Comparison of ENCODE assay signal across 8 cellular contexts in the genomic region with DNA sequence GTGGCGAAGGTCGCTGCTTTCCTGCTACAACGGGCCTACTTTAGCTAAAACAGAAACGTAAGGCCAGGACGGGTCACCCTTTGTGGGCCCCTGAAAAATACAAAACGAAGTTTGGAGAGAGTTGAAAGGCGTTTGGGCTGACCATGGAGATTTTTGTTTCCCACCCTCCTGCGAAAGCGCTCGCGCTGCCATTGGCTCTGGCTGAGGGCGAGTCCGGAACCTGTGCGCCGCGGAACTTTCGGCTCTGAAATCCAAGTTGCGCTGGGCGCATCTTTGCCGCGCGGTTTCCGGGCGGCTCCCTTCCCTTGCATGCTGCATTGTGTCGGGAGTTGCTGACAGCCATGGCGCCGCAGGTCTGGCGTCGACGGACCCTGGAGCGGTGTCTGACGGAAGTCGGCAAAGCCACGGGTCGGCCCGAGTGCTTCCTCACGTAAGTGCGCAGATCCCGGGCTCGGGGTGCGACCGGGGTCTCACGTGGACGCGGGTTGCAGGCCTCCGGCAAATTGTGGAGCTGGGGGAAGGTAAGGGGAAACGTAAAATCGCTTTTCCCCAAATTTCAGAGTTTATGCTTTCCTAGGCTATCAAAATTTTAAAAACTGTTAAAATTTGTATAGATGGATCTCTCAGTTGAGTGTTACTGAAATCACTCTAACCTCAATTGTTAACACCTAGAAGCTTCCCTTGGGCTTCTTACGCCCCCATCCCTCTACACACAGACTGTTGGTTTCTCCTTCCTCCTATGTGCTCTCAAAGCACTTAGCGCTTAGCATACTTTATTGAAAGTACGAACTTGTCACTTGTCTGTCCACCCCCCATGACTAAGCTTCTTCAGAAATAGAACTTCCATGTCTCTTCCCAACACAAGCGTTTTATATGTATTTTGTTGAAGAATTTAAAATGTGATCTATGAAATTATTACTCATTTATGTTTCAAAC. TPM values are rescaled to one million over a fixed set of nuclear protein-coding genes. Genes with fewer than 3 reads are reported as not detected.
A peak's percentile ranks its signal among the peaks of the same experiment; 100 is the strongest.
DNase-seq lines count a peak whose midpoint lies in the region; ATAC-seq and TF ChIP-seq lines count a peak whose summit lies in the region.

A gene with protein sequence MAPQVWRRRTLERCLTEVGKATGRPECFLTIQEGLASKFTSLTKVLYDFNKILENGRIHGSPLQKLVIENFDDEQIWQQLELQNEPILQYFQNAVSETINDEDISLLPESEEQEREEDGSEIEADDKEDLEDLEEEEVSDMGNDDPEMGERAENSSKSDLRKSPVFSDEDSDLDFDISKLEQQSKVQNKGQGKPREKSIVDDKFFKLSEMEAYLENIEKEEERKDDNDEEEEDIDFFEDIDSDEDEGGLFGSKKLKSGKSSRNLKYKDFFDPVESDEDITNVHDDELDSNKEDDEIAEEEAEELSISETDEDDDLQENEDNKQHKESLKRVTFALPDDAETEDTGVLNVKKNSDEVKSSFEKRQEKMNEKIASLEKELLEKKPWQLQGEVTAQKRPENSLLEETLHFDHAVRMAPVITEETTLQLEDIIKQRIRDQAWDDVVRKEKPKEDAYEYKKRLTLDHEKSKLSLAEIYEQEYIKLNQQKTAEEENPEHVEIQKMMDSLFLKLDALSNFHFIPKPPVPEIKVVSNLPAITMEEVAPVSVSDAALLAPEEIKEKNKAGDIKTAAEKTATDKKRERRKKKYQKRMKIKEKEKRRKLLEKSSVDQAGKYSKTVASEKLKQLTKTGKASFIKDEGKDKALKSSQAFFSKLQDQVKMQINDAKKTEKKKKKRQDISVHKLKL (plus strand): TSS at position 310 of the 936 bp plus-strand sequence. CDS start 32 bp downstream, at position 342.

- H2AFZ ChIP-seq in neuron (ENCODE audit: low read depth, low read length), result peak within 1 kb of the TSS; percentile 86

- DNase-seq in GDM1 (lab: John Stamatoyannopoulos, UW) (peak; percentile 80), H7 (peak; percentile 86), LoVo (ENCODE audit: low spot score) (peak; percentile 90), SIG-M5 (lab: John Stamatoyannopoulos, UW) (peak; percentile 49), activated gamma-delta T cell (lab: John Stamatoyannopoulos, UW) (peak; percentile 71), foreskin keratinocyte (peak; percentile 79 to 90), stromal cell of bone marrow (ENCODE audit: low read depth) (peak; percentile 84)

- peak within 1 kb of the TSS; percentile 90 for H3K4me3 ChIP-seq in H7 (ENCODE audit: insufficient read depth, low read depth, low read length)
- H3K4me3 ChIP-seq in neuron (ENCODE audit: low read length), result peak within 1 kb of the TSS; percentile 84

- no peak for TF ChIP-seq CTCF in foreskin keratinocyte (conservative IDR thresholded peaks at IDR 0.05)

- H3K4me1 ChIP-seq in foreskin keratinocyte (peaks cover 2% of the 10 kb centered on the region), neuron (ENCODE audit: insufficient read depth, low read length) (peaks cover 21% of the 10 kb centered on the region)

- H3K27me3 ChIP-seq in H7 (ENCODE audit: control insufficient read depth, insufficient read depth, low read length) (no peaks in the 10 kb centered on the region), foreskin keratinocyte (no peaks in the 10 kb centered on the region), neuron (ENCODE audit: insufficient read depth, low read length) (no peaks in the 10 kb centered on the region)

- peak; percentile 89 for ATAC-seq in foreskin keratinocyte

- H3K36me3 ChIP-seq in H7 (replicated peaks; ENCODE audit: control insufficient read depth, insufficient read depth, low read length) (peaks cover 9% of the 10 kb centered on the region), neuron (ENCODE audit: insufficient read depth, low read length) (peaks cover 31% of the 10 kb centered on the region)

- H3K9me3 ChIP-seq in neuron (ENCODE audit: low read length), result no peaks in the 10 kb centered on the region

- H3K27ac ChIP-seq in foreskin keratinocyte, result peak within 1 kb of the TSS; percentile 78

RNA-seq across cellular contexts. Expression of the gene that starts here (rescaled TPM):
- total RNA-seq in H7 (2014; rRNA removed; shearing (Covaris generic)), result 12.5 and 17.9 TPM in 2 replicates
- 23.1 and 25.3 TPM in 2 replicates for total RNA-seq in foreskin keratinocyte
- 14.4 and 18.2 TPM in 2 replicates for polyA plus RNA-seq in foreskin keratinocyte

Comparison
In these comparisons a context has a peak if more than half of its experiments do, and no peak if none do; other contexts are left out.
1. Peak in every context shown above with its lines: DNase-seq, ATAC-seq, H3K4me3 ChIP-seq and H3K27ac ChIP-seq.